In the genomic region with DNA sequence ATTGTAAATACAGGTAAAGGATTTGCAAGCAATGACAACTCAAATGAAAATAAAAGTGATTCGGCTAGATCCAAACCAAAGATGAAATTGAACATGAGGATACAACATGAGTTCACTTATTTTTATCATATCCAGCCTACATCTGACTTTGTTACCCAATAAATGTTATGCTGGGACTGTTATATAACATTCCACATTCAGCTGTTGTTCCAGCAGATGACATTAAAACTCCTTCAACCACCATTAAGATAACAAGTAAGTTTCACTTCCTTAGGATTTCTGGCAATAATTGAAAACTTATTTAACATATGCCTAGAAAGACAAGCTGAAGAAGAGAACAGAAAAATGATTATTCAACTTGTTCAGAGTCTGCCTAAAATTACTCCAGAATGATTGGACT, we compare ENCODE assay signal across 21 cellular contexts.
"Had no signal": no experiment of that assay in that cellular context is flagged by ENCODE, and none has a peak within 500 bp of the region (broad histone marks: within the 10 kb centered on the region; RNA-seq: fewer than 3 reads in every experiment).

No MANE protein-coding gene starts in this region.

- H3K9me3 ChIP-seq: lower lobe of right lung, pancreas, transverse colon, vagina had no signal

- H3K27ac ChIP-seq: lower lobe of right lung, pancreas, vagina had no signal

- H3K27me3 Mint-ChIP-seq: activated CD4-positive, alpha-beta T cell treated with anti-CD3 and anti-CD28 coated beads, Interleukin-2, amount 10 ng/mL, durations not matched to agents 24 days and 14 days had no signal

- H3K36me3 ChIP-seq: lower lobe of right lung, pancreas, transverse colon, vagina had no signal

- H3K27ac Mint-ChIP-seq: activated CD4-positive, alpha-beta T cell treated with anti-CD3 and anti-CD28 coated beads, Interleukin-2, amount 10 ng/mL, durations not matched to agents 24 days and 14 days; activated CD8-positive, alpha-beta T cell treated with anti-CD3 and anti-CD28 coated beads, Interleukin-2, amount 10 ng/mL, durations not matched to agents 7 days and 5 days; activated naive CD4-positive, alpha-beta T cell treated with anti-CD3 and anti-CD28 coated beads, Interleukin-2, amount 50 U/mL, for 72 hours; immature natural killer cell had no signal

- ATAC-seq: activated CD8-positive, alpha-beta T cell treated with anti-CD3 and anti-CD28 coated beads, Interleukin-2, amount 10 ng/mL, durations not matched to agents 7 days and 5 days; activated naive CD4-positive, alpha-beta T cell treated with anti-CD3 and anti-CD28 coated beads, Interleukin-2, amount 50 U/mL, for 72 hours; esophagus mucosa; left colon; lower lobe of right lung; pancreas had no signal

- H3K4me3 ChIP-seq: coronary artery, lower lobe of right lung, pancreas, transverse colon, vagina had no signal

- H3K4me1 Mint-ChIP-seq: activated CD4-positive, alpha-beta T cell treated with anti-CD3 and anti-CD28 coated beads, Interleukin-2, amount 10 ng/mL, durations not matched to agents 24 days and 14 days; immature natural killer cell had no signal

- DNase-seq: activated CD4-positive, alpha-beta T cell treated with anti-CD3 and anti-CD28 coated beads, Interleukin-2, amount 10 ng/mL, durations not matched to agents 24 days and 14 days; activated CD4-positive, CD25-positive, alpha-beta regulatory T cell; activated CD8-positive, alpha-beta memory T cell treated with anti-CD3 and anti-CD28 coated beads, Interleukin-2, amount 50 U/mL, for 4 hours; activated CD8-positive, alpha-beta T cell treated with anti-CD3 and anti-CD28 coated beads, Interleukin-2, amount 10 ng/mL, durations not matched to agents 7 days and 5 days; activated gamma-delta T cell; activated T-cell treated with anti-CD3 and anti-CD28 coated beads, Interleukin-2, amount 50 U/mL, for 48 hours; central memory CD4-positive, alpha-beta T cell; head of caudate nucleus; immature natural killer cell; left colon; lower lobe of right lung; pancreas; stimulated activated CD4-positive, alpha-beta T cell treated with anti-CD3 and anti-CD28 coated beads, Interleukin-4, amount 100 ng/mL, for 24 hours; stimulated activated naive CD4-positive, alpha-beta T cell treated with Interleukin-2 at 50 U/mL for 16 hours; substantia nigra; transverse colon had no signal

- H3K4me3 Mint-ChIP-seq: activated CD4-positive, alpha-beta T cell treated with anti-CD3 and anti-CD28 coated beads, Interleukin-2, amount 10 ng/mL, durations not matched to agents 24 days and 14 days; activated CD8-positive, alpha-beta T cell treated with anti-CD3 and anti-CD28 coated beads, Interleukin-2, amount 10 ng/mL, durations not matched to agents 7 days and 5 days; immature natural killer cell; neural crest cell had no signal

- H3K27me3 ChIP-seq: pancreas, transverse colon, vagina had no signal
